21 cellular contexts compared by ENCODE assay signal in genomic region chr4:4440333-4441061, GRCh38. TPM values are rescaled to one million over a fixed set of nuclear protein-coding genes. Genes with fewer than 3 reads are reported as not detected.
DNase-seq lines count a peak whose midpoint lies in the region; ATAC-seq lines count a peak whose summit lies in the region.
"Had no signal": no experiment of that assay in that cellular context is flagged by ENCODE, and none has a peak within 500 bp of the region (broad histone marks: within the 10 kb centered on the region; RNA-seq: fewer than 3 reads in every experiment).

No MANE protein-coding gene starts in this region.

- peaks cover 7% of the 10 kb centered on the region; the same call in 1 of the 2 replicates for H3K4me1 ChIP-seq in SJCRH30
- H3K4me1 ChIP-seq: body of pancreas, colonic mucosa, gastrocnemius medialis, left lung had no signal

- no peaks in the 10 kb centered on the region for H3K27me3 ChIP-seq in SJCRH30
- H3K27me3 ChIP-seq: body of pancreas, colonic mucosa, gastrocnemius medialis, left lung had no signal

- H3K36me3 ChIP-seq in SJCRH30, result no peaks in the 10 kb centered on the region
- H3K36me3 ChIP-seq: colonic mucosa had no signal

- H3K9me3 ChIP-seq in SJCRH30 (replicated peaks), result no peaks in the 10 kb centered on the region
- H3K9me3 ChIP-seq: body of pancreas, colonic mucosa, gastrocnemius medialis, left lung had no signal

- H3K4me3 ChIP-seq in SJCRH30, result no peak overlapping the region
- H3K4me3 ChIP-seq: body of pancreas, colonic mucosa, gastrocnemius medialis, left lung had no signal

- DNase-seq in left kidney (ENCODE audit: low read depth, low spot score) (peak; percentile 22), retina (no peak), SW480 (ENCODE audit: low spot score) (no peak), anterior cingulate cortex (lab: John Stamatoyannopoulos, UW) (no peak), SJCRH30 (no peak)
- DNase-seq: activated CD4-positive, alpha-beta T cell treated with anti-CD3 and anti-CD28 coated beads, Interleukin-2, amount 50 U/mL, for 4 hours; activated naive CD4-positive, alpha-beta T cell treated with anti-CD3 and anti-CD28 coated beads for 36 hours; activated T-cell treated with anti-CD3 and anti-CD28 coated beads for 4 hours; body of pancreas; colonic mucosa; gastrocnemius medialis; left lung; NCI-H1436 treated with DMSO at 0.1 percent for 48 hours; NCI-H2171 treated with DMSO at 0.1 percent for 48 hours; nucleus accumbens; stimulated activated CD4-positive, alpha-beta T cell treated with anti-CD3 and anti-CD28 coated beads, Interleukin-2, amount 100 ng/mL, for 24 hours; substantia nigra had no signal

- no peak overlapping the region for H3K27ac ChIP-seq in SJCRH30
- H3K27ac ChIP-seq: body of pancreas, colonic mucosa, gastrocnemius medialis, left lung had no signal

- ATAC-seq in GM18502 (IDR thresholded peaks at IDR 0.05; ENCODE audit: poor library complexity, unreplicated experiment), result peak; percentile 76
- ATAC-seq in GM21423 (IDR thresholded peaks at IDR 0.05; ENCODE audit: unreplicated experiment), result peak; percentile 60
- ATAC-seq in HG03378 (IDR thresholded peaks at IDR 0.05; ENCODE audit: unreplicated experiment), result peak; percentile 78
- ATAC-seq: body of pancreas, gastrocnemius medialis, left lung, sciatic nerve had no signal

RNA-seq across cellular contexts. Expression of gene NSG1, which starts 53.6 kb away (rescaled TPM):
- total RNA-seq in SJCRH30 (2014; rRNA removed; shearing (Covaris generic)), result not detected in 2 replicates
